ENCODE assay signal across 9 cellular contexts in the genomic region with DNA sequence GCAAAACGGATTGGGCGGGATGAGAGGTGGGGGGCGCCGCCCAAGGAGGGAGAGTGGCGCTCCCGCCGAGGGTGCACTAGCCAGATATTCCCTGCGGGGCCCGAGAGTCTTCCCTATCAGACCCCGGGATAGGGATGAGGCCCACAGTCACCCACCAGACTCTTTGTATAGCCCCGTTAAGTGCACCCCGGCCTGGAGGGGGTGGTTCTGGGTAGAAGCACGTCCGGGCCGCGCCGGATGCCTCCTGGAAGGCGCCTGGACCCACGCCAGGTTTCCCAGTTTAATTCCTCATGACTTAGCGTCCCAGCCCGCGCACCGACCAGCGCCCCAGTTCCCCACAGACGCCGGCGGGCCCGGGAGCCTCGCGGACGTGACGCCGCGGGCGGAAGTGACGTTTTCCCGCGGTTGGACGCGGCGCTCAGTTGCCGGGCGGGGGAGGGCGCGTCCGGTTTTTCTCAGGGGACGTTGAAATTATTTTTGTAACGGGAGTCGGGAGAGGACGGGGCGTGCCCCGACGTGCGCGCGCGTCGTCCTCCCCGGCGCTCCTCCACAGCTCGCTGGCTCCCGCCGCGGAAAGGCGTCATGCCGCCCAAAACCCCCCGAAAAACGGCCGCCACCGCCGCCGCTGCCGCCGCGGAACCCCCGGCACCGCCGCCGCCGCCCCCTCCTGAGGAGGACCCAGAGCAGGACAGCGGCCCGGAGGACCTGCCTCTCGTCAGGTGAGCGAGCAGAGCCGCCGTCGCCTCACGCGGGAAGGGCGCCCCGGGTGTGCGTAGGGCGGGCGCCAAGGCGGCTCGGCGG. TPM values are rescaled to one million over a fixed set of nuclear protein-coding genes. Genes with fewer than 3 reads are reported as not detected.
DNase-seq lines count a peak whose midpoint lies in the region; ATAC-seq, FAIRE-seq and TF ChIP-seq lines count a peak whose summit lies in the region.
"Had no signal": no experiment of that assay in that cellular context is flagged by ENCODE, and none has a peak within 500 bp of the region (broad histone marks: within the 10 kb centered on the region; RNA-seq: fewer than 3 reads in every experiment).

Gene RB1 (plus strand): TSS at position 421 of the 801 bp plus-strand sequence. CDS start 162 bp downstream, at position 583.

- ATAC-seq in HG03442 (IDR thresholded peaks at IDR 0.05; ENCODE audit: unreplicated experiment): peak; percentile 78

- no peaks in the 10 kb centered on the region for H3K9me3 ChIP-seq in BE2C

- no peaks in the 10 kb centered on the region for H3K27me3 ChIP-seq in BE2C

- DNase-seq in BE2C: peak; percentile 91
- peak; percentile 66 for DNase-seq in GM19239 (ENCODE audit: insufficient read length, low spot score)
- DNase-seq in NCI-H526 treated with DMSO at 0.1 percent for 48 hours (lab: John Stamatoyannopoulos, UW): peak; percentile 76
- DNase-seq in activated CD4-positive, alpha-beta T cell treated with anti-CD3 and anti-CD28 coated beads, Interleukin-2, amount 50 U/mL, for 1 hour: peak; percentile 89
- DNase-seq in cortex of kidney (lab: John Stamatoyannopoulos, UW): peak; percentile 29
- peak; percentile 96 for DNase-seq in left kidney (ENCODE audit: low read depth, low spot score)
- DNase-seq in stimulated activated CD4-positive, alpha-beta T cell treated with anti-CD3 and anti-CD28 coated beads, Interleukin-1b, Interleukin-23, amount 100 ng/mL, for 48 hours: peak; percentile 88

- peak; percentile 92 for FAIRE-seq in GM19239 (lab: Jason Lieb, UNC)
- FAIRE-seq: islet of Langerhans had no signal

- peaks cover 13% of the 10 kb centered on the region for H3K4me1 ChIP-seq in BE2C

- no peaks in the 10 kb centered on the region for H3K36me3 ChIP-seq in BE2C

- peak within 1 kb of the TSS; percentile 90 for H3K4me3 ChIP-seq in BE2C (ENCODE audit: low read depth, low read length)

- no peak for TF ChIP-seq CTCF in BE2C (IDR thresholded peaks at IDR 0.05; ENCODE audit: low read depth, low read length)

RNA-seq across cellular contexts. Expression of gene RB1, which starts in this region (rescaled TPM):
- polyA plus RNA-seq in BE2C (2012; ENCODE audit: insufficient read depth, insufficient read length, low read depth): 10.1 TPM

Comparison
In these comparisons a context has a peak if more than half of its experiments do, and no peak if none do; other contexts are left out.
1. Peak in every context shown above with its lines: DNase-seq, ATAC-seq and H3K4me3 ChIP-seq.
2. DNase-seq: peak in every context shown above with its lines; median percentile 96 in left kidney; 91 in BE2C; 89 in activated CD4-positive, alpha-beta T cell treated with anti-CD3 and anti-CD28 coated beads, Interleukin-2, amount 50 U/mL, for 1 hour; 88 in stimulated activated CD4-positive, alpha-beta T cell treated with anti-CD3 and anti-CD28 coated beads, Interleukin-1b, Interleukin-23, amount 100 ng/mL, for 48 hours; 76 in NCI-H526 treated with DMSO at 0.1 percent for 48 hours; 66 in GM19239; 29 in cortex of kidney.